Comparison of ENCODE assay signal across 14 cellular contexts in genomic region chr10:88995156-88995876, GRCh38. TPM values are rescaled to one million over a fixed set of nuclear protein-coding genes. Genes with fewer than 3 reads are reported as not detected.
DNase-seq lines count a peak whose midpoint lies in the region; ATAC-seq and TF ChIP-seq lines count a peak whose summit lies in the region.
"Had no signal": no experiment of that assay in that cellular context is flagged by ENCODE, and none has a peak within 500 bp of the region (broad histone marks: within the 10 kb centered on the region; RNA-seq: fewer than 3 reads in every experiment).

No MANE protein-coding gene starts in this region.

- no peak overlapping the region for H3K4me3 ChIP-seq in CD8-positive, alpha-beta memory T cell (ENCODE audit: low read length)
- H3K4me3 ChIP-seq in Karpas-422 (ENCODE audit: low read length) (peak overlapping the region; percentile 40; the same call in 1 of the 2 replicates), gastrocnemius medialis (no peak overlapping the region)
- H3K4me3 ChIP-seq: HAP-1 had no signal

- no peak overlapping the region for H3K27ac ChIP-seq in CD8-positive, alpha-beta memory T cell (ENCODE audit: low read depth, low read length)
- peak overlapping the region; percentile 99 for H3K27ac ChIP-seq in Karpas-422 (ENCODE audit: low read length)
- peak overlapping the region in 3 of 4 donors; percentile 16 to 41 (median 33) for H3K27ac ChIP-seq in gastrocnemius medialis

- CTCF ChIA-PET in CD8-positive, alpha-beta memory T cell (lab: Charles Lee): interaction anchor here (1.2 to 1.5 kb wide), 4 partner anchors 12 to 62 kb away, joined by 3 to 4 read pairs (median 4); no protein-coding TSS in a partner anchor

- H2AFZ ChIP-seq in Karpas-422 (ENCODE audit: low read length): no peak overlapping the region

- in situ Hi-C loops in gastrocnemius medialis (cut with MboI; ENCODE audit: low sequenced_read_pairs in 4 of 4): no loop called here

- H3K36me3 Mint-ChIP-seq in CD8-positive, alpha-beta memory T cell: peaks cover 0 to 25% (median 2%) of the 10 kb centered on the region in 3 donors
- peaks cover 29% of the 10 kb centered on the region for H3K36me3 Mint-ChIP-seq in central memory CD8-positive, alpha-beta T cell (ENCODE audit: insufficient read depth)

- no peak for ATAC-seq in central memory CD8-positive, alpha-beta T cell (replicated peaks; ENCODE audit: extremely low read depth, poor library complexity, severe bottlenecking)
- ATAC-seq in gastrocnemius medialis (no peak), GM18907 (IDR thresholded peaks at IDR 0.05; ENCODE audit: unreplicated experiment) (no peak), HG03460 (IDR thresholded peaks at IDR 0.05; ENCODE audit: unreplicated experiment) (no peak)

- H3K9me2 ChIP-seq in Karpas-422 (replicated peaks; ENCODE audit: insufficient read depth, low read length): no peaks in the 10 kb centered on the region

- H3K4me1 Mint-ChIP-seq in CD8-positive, alpha-beta memory T cell: peaks cover 72 to 89% (median 83%) of the 10 kb centered on the region in 3 donors
- H3K4me1 Mint-ChIP-seq in central memory CD8-positive, alpha-beta T cell: peaks cover 67% of the 10 kb centered on the region

- DNase-seq in CD8-positive, alpha-beta memory T cell: peak in 1 of 5 donors; percentile 14
- DNase-seq in Karpas-422 (no peak), gastrocnemius medialis (no peak), NCI-H82 treated with DMSO at 0.1 percent for 48 hours (lab: John Stamatoyannopoulos, UW; ENCODE audit: unreplicated experiment) (no peak), ureter (ENCODE audit: low spot score) (no peak)
- no peak for DNase-seq in central memory CD8-positive, alpha-beta T cell (ENCODE audit: low spot score in 2 of 2)
- DNase-seq: caudate nucleus; COR-L47; Kasumi-1; NCI-H2107; stimulated activated CD8-positive, alpha-beta memory T cell treated with anti-CD3 and anti-CD28 coated beads, Interleukin-4, amount 100 ng/mL, for 48 hours had no signal

- POLR2A ChIA-PET in CD8-positive, alpha-beta memory T cell (lab: Charles Lee): no interaction called here

- peaks cover 51% of the 10 kb centered on the region for H3K4me1 ChIP-seq in CD8-positive, alpha-beta memory T cell (ENCODE audit: insufficient read depth, low read length)
- H3K4me1 ChIP-seq in Karpas-422 (ENCODE audit: low read length) (peaks cover 78% of the 10 kb centered on the region), gastrocnemius medialis (peaks cover 7 to 9% of the 10 kb centered on the region in 2 donors)

- no peaks in the 10 kb centered on the region for H4K20me1 ChIP-seq in Karpas-422 (ENCODE audit: insufficient read depth, low read depth, low read length)

- H3K9ac ChIP-seq in Karpas-422 (ENCODE audit: low read length): peak overlapping the region; percentile 46

- peak overlapping the region; percentile 37 to 88 (median 64) for H3K4me3 Mint-ChIP-seq in CD8-positive, alpha-beta memory T cell
- H3K4me3 Mint-ChIP-seq in central memory CD8-positive, alpha-beta T cell: peak overlapping the region; percentile 81

- TF ChIP-seq POLR2A in gastrocnemius medialis (IDR thresholded peaks at IDR 0.05): no peak

- no peaks in the 10 kb centered on the region for H3K9me3 ChIP-seq in CD8-positive, alpha-beta memory T cell (ENCODE audit: low read length)
- no peaks in the 10 kb centered on the region for H3K9me3 ChIP-seq in Karpas-422 (ENCODE audit: low read length)
- no peaks in the 10 kb centered on the region for H3K9me3 ChIP-seq in gastrocnemius medialis
- H3K9me3 ChIP-seq: HAP-1 had no signal

- intact Hi-C loops in gastrocnemius medialis (cut with DNase I; ENCODE audit: low total_unique reads): no loop called here

- H3K27me3 Mint-ChIP-seq in CD8-positive, alpha-beta memory T cell: no peaks in the 10 kb centered on the region
- H3K27me3 Mint-ChIP-seq in central memory CD8-positive, alpha-beta T cell: no peaks in the 10 kb centered on the region

- no peaks in the 10 kb centered on the region for H3K36me3 ChIP-seq in CD8-positive, alpha-beta memory T cell (ENCODE audit: insufficient read depth, low read length)
- H3K36me3 ChIP-seq in Karpas-422 (ENCODE audit: insufficient read depth, low read length) (no peaks in the 10 kb centered on the region), gastrocnemius medialis (no peaks in the 10 kb centered on the region)
- H3K36me3 ChIP-seq: HAP-1 had no signal

- H3K27me3 ChIP-seq in CD8-positive, alpha-beta memory T cell (ENCODE audit: insufficient read depth, low read length, poor library complexity, severe bottlenecking): no peaks in the 10 kb centered on the region
- H3K27me3 ChIP-seq in Karpas-422 (ENCODE audit: low read length): no peaks in the 10 kb centered on the region
- peaks cover 0 to 3% (median 2%) of the 10 kb centered on the region in 3 donors for H3K27me3 ChIP-seq in gastrocnemius medialis

- peak overlapping the region; percentile 70 to 97 (median 88) for H3K27ac Mint-ChIP-seq in CD8-positive, alpha-beta memory T cell
- peak overlapping the region; percentile 95 for H3K27ac Mint-ChIP-seq in central memory CD8-positive, alpha-beta T cell (ENCODE audit: low read depth)

- H3K4me2 ChIP-seq in Karpas-422 (ENCODE audit: low read depth, low read length, poor library complexity, severe bottlenecking): peak overlapping the region; percentile 85

- no peak for TF ChIP-seq CTCF in gastrocnemius medialis (IDR thresholded peaks at IDR 0.05 in 4 of 5, conservative IDR thresholded peaks at IDR 0.05 in 1 of 5)

- H3K9me3 Mint-ChIP-seq in CD8-positive, alpha-beta memory T cell: no peaks in the 10 kb centered on the region
- H3K9me3 Mint-ChIP-seq in central memory CD8-positive, alpha-beta T cell: no peaks in the 10 kb centered on the region

- peaks cover 84% of the 10 kb centered on the region for H3K79me2 ChIP-seq in Karpas-422 (ENCODE audit: low read length)

RNA-seq across cellular contexts. Expression of gene FAS, which starts 4.7 kb away (rescaled TPM):
- total RNA-seq in CD8-positive, alpha-beta memory T cell: 10 to 100 TPM; 77.9 to 78.5 TPM
- polyA plus RNA-seq in CD8-positive, alpha-beta memory T cell: 41.6 TPM
- total RNA-seq in Karpas-422 (2014; rRNA removed; shearing (Covaris generic); ENCODE audit: low replicate concordance): 68.5 and 91.9 TPM in 2 replicates
- total RNA-seq in gastrocnemius medialis (1 to 10 TPM; 2.7 to 5.9 (median 4.9) TPM), ureter (34.7 TPM)

RNA-seq across cellular contexts. Expression of gene ACTA2, which starts 42.7 kb away (rescaled TPM):
- total RNA-seq in CD8-positive, alpha-beta memory T cell: 10 to 100 TPM; 35.0 to 37.1 TPM
- polyA plus RNA-seq in CD8-positive, alpha-beta memory T cell: 24.4 TPM
- total RNA-seq in Karpas-422 (2014; rRNA removed; shearing (Covaris generic); ENCODE audit: low replicate concordance): 0.61 and 1.3 TPM in 2 replicates
- 100 to 1,000 TPM in 1 of 4 donors, 10 to 100 TPM in 3; 23.4 to 119 (median 74.2) TPM for total RNA-seq in gastrocnemius medialis
- 1,405 TPM for total RNA-seq in ureter

Comparison
In these comparisons a context has a peak if more than half of its experiments do, and no peak if none do; other contexts are left out.
1. RNA of gene ACTA2, which starts 42.7 kb away (total RNA-seq): 1,405 TPM in ureter (single experiment); 23.4 to 119 TPM in gastrocnemius medialis, 35.0 to 37.1 TPM in CD8-positive, alpha-beta memory T cell and 0.61 to 1.3 TPM in Karpas-422; every median in the first group is over 10 times any median in the second.